Comparison of ENCODE assay signal across 8 cellular contexts in the genomic region with DNA sequence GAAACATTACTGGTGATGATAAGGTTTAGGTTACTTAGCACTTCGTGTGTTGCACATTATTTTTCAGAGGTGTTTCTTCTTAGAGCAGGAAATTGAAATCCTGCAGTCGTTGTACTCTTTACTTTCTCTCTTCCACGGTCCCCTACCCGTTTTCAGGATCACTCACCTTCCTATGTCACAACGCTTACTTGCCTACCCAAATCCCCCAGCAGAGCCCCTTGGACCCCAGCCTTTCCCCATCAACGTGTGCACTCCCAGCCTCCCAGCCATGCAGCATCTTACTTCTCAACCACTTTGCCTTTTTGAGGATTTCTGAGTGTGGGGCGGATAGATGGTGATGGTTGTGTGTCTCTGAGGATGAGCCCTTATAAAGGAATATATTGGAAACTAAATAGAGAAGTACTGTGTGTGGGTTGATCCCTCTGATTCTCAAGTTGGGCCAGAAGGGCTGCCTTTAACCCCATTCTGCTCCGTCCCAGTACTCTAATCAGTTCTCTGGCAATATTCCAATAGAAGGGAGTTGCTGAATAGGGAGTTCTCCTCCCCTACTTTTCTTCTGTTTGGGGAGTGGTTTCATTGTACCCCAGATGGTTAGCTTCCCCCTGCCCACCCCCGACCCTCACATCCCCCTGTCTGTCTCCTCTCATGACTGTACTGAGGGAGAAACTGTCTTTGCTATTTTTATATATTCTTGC. TPM values are rescaled to one million over a fixed set of nuclear protein-coding genes. Genes with fewer than 3 reads are reported as not detected.
DNase-seq lines count a peak whose midpoint lies in the region; ATAC-seq and TF ChIP-seq lines count a peak whose summit lies in the region.

No MANE protein-coding gene starts in this region.

- no peaks in the 10 kb centered on the region for H3K9me3 ChIP-seq in ES-I3 (ENCODE audit: control insufficient read depth, insufficient read depth, low read length)

- H3K36me3 Mint-ChIP-seq in activated B cell treated with CpG ODN at 0.5 μM for 24 hours (ENCODE audit: low read depth), result no peaks in the 10 kb centered on the region

- CTCF ChIA-PET in activated B cell treated with CpG ODN at 0.5 μM for 24 hours (lab: Charles Lee), result no interaction called here

- intact Hi-C loops in activated B cell treated with CpG ODN at 0.5 μM for 24 hours (cut with micrococcal nuclease), result loop anchor here (5.0 kb wide), 1 partner anchor 265 kb away; the partner anchor contains the start of genes ATG4A and PSMD10

- DNase-seq in activated B cell treated with CpG ODN at 0.5 μM for 24 hours, result no peak
- DNase-seq in foreskin fibroblast, result peak in 1 of 2 donors; percentile 7
- DNase-seq in retinal pigment epithelial cell (ENCODE audit: low read depth), result no peak
- DNase-seq in RPMI8226, result no peak
- DNase-seq in LoVo (ENCODE audit: low spot score), result no peak

- H3K27me3 Mint-ChIP-seq in activated B cell treated with CpG ODN at 0.5 μM for 24 hours, result peaks cover 24% of the 10 kb centered on the region

- POLR2A ChIA-PET in activated B cell treated with CpG ODN at 0.5 μM for 24 hours (lab: Charles Lee), result interaction anchor here (0.7 kb wide), 1 partner anchor 29 kb away, joined by 5 read pairs; no protein-coding TSS in a partner anchor

- TF ChIP-seq CTCF in activated B cell treated with CpG ODN at 0.5 μM for 24 hours (IDR thresholded peaks at IDR 0.05) (no peak), foreskin fibroblast (IDR thresholded peaks at IDR 0.05; ENCODE audit: low read depth, low read length) (no peak), retinal pigment epithelial cell (conservative IDR thresholded peaks at IDR 0.05; ENCODE audit: low read depth, low read length) (no peak)

- ATAC-seq in activated B cell treated with CpG ODN at 0.5 μM for 24 hours (ENCODE audit: low read depth) (no peak), HG03432 (IDR thresholded peaks at IDR 0.05; ENCODE audit: unreplicated experiment) (no peak), GM18861 (IDR thresholded peaks at IDR 0.05; ENCODE audit: unreplicated experiment) (no peak)

- H3K4me1 ChIP-seq in ES-I3 (ENCODE audit: insufficient read depth, low read length), result no peaks in the 10 kb centered on the region

- H3K36me3 ChIP-seq in ES-I3 (ENCODE audit: insufficient read depth, low read length), result no peaks in the 10 kb centered on the region

- peaks cover 14% of the 10 kb centered on the region for H3K4me1 Mint-ChIP-seq in activated B cell treated with CpG ODN at 0.5 μM for 24 hours

- no peaks in the 10 kb centered on the region for H3K9me3 Mint-ChIP-seq in activated B cell treated with CpG ODN at 0.5 μM for 24 hours

- H3K9ac ChIP-seq in ES-I3 (ENCODE audit: low read depth, low read length), result peak overlapping the region; percentile 59; the same call in 1 of the 2 replicates

- peak overlapping the region; percentile 49 to 50 for H3K4me3 ChIP-seq in foreskin fibroblast (ENCODE audit: low read depth in 1 of 2, low read length in 2 of 2)
- H3K4me3 ChIP-seq in retinal pigment epithelial cell (ENCODE audit: low read length), result peak overlapping the region; percentile 13

- H3K4me3 Mint-ChIP-seq in activated B cell treated with CpG ODN at 0.5 μM for 24 hours, result peak overlapping the region; percentile 74

- H3K27ac Mint-ChIP-seq in activated B cell treated with CpG ODN at 0.5 μM for 24 hours, result no peak overlapping the region

RNA-seq across cellular contexts. Expression of gene MID2, which starts 1.6 kb away (rescaled TPM):
- total RNA-seq in activated B cell treated with CpG ODN at 0.5 μM for 24 hours, result 2.1 and 3.3 TPM in 2 replicates

RNA-seq across cellular contexts. Expression of gene NCBP2L, which starts 49.8 kb away (rescaled TPM):
- total RNA-seq in activated B cell treated with CpG ODN at 0.5 μM for 24 hours, result not detected in 2 replicates

RNA-seq across cellular contexts. Expression of gene TSC22D3, which starts 51.7 kb away (rescaled TPM):
- total RNA-seq in activated B cell treated with CpG ODN at 0.5 μM for 24 hours, result 80.6 and 80.8 TPM in 2 replicates
